1 cellular context compared by ENCODE assay signal in genomic region chr22:46131151-46131587, GRCh38.
TF ChIP-seq lines count a peak whose summit lies in the region.

No MANE protein-coding gene starts in this region.

TF ChIP-seq in endothelial cell of umbilical vein, 7 proteins besides CTCF, POLR2A, EP300 and RAD21 (continued from another document):
- TF ChIP-seq MAX (IDR thresholded peaks at IDR 0.05; ENCODE audit: insufficient read depth, insufficient read length) (no peak), EZH2 (IDR thresholded peaks at IDR 0.05; ENCODE audit: borderline replicate concordance, low read depth, low read length, severe bottlenecking) (no peak), MYC (IDR thresholded peaks at IDR 0.05; ENCODE audit: low read depth, low read length) (no peak), GATA2 (IDR thresholded peaks at IDR 0.05; ENCODE audit: insufficient read depth, insufficient read length, low read depth, low read length) (no peak), POLR2AphosphoS5 (IDR thresholded peaks at IDR 0.05; ENCODE audit: insufficient read depth, low read depth, low read length) (no peak)
TF ChIP-seq in endothelial cell of umbilical vein: peak in this region for 0.
